Comparison of ENCODE assay signal across 8 cellular contexts in genomic region chr12:106303202-106303820, GRCh38.
DNase-seq lines count a peak whose midpoint lies in the region; ATAC-seq and TF ChIP-seq lines count a peak whose summit lies in the region.

No MANE protein-coding gene starts in this region.

- peak overlapping the region; percentile 100 for H3K27ac Mint-ChIP-seq in activated T-cell treated with anti-CD3 and anti-CD28 coated beads, Interleukin-2, amount 50 U/mL, for 24 hours

- TF ChIP-seq POLR2A in erythroblast (IDR thresholded peaks at IDR 0.05; ENCODE audit: low read length), result peak; percentile 11

- peak; percentile 43 for ATAC-seq in HG03354 (IDR thresholded peaks at IDR 0.05; ENCODE audit: poor library complexity, severe bottlenecking, unreplicated experiment)

- peaks cover 62% of the 10 kb centered on the region for H3K4me1 Mint-ChIP-seq in activated T-cell treated with anti-CD3 and anti-CD28 coated beads, Interleukin-2, amount 50 U/mL, for 24 hours (ENCODE audit: low read depth)

- peak overlapping the region; percentile 88 for H3K4me3 ChIP-seq in OCI-LY3 (ENCODE audit: low read length)
- peak overlapping the region; percentile 91 for H3K4me3 ChIP-seq in mucosa of stomach (ENCODE audit: low read length)

- no peaks in the 10 kb centered on the region for H3K9me3 Mint-ChIP-seq in activated T-cell treated with anti-CD3 and anti-CD28 coated beads, Interleukin-2, amount 50 U/mL, for 24 hours

- H3K36me3 Mint-ChIP-seq in activated T-cell treated with anti-CD3 and anti-CD28 coated beads, Interleukin-2, amount 50 U/mL, for 24 hours (ENCODE audit: low read depth), result peaks cover 2% of the 10 kb centered on the region

- DNase-seq in GDM1 (lab: John Stamatoyannopoulos, UW), result peak; percentile 39
- DNase-seq in activated T-cell treated with anti-CD3 and anti-CD28 coated beads, Interleukin-2, amount 50 U/mL, for 24 hours, result peak; percentile 78
- DNase-seq in erythroblast (lab: John Stamatoyannopoulos, UW), result peak; percentile 74 to 85
- DNase-seq in stimulated activated CD8-positive, alpha-beta memory T cell treated with anti-CD3 and anti-CD28 coated beads, Interleukin-4, amount 100 ng/mL, for 4 hours (ENCODE audit: low read depth in 2 of 2, low spot score in 1 of 2), result peak; percentile 37 to 46
- DNase-seq in NCI-H128 (lab: John Stamatoyannopoulos, UW; ENCODE audit: unreplicated experiment), result no peak

- H3K4me2 ChIP-seq in OCI-LY3 (ENCODE audit: low read length), result peak overlapping the region; percentile 83

- no peaks in the 10 kb centered on the region for H3K9me3 ChIP-seq in OCI-LY3 (ENCODE audit: insufficient read depth, low read length)
- H3K9me3 ChIP-seq in mucosa of stomach (ENCODE audit: control insufficient read depth, low read length), result no peaks in the 10 kb centered on the region

- no peaks in the 10 kb centered on the region for H3K79me2 ChIP-seq in OCI-LY3 (ENCODE audit: low read length)

- no peak; the same call in 1 of the 2 replicates for TF ChIP-seq CTCF in OCI-LY3 (IDR thresholded peaks at IDR 0.05; ENCODE audit: low read depth, low read length)

- no peaks in the 10 kb centered on the region for H3K36me3 ChIP-seq in OCI-LY3 (replicated peaks; ENCODE audit: low read depth, low read length)
- H3K36me3 ChIP-seq in mucosa of stomach (ENCODE audit: control insufficient read depth, insufficient read depth, low read length), result no peaks in the 10 kb centered on the region

- peak overlapping the region; percentile 82 for H2AFZ ChIP-seq in OCI-LY3 (ENCODE audit: low read depth, low read length)

- H3K9ac ChIP-seq in OCI-LY3 (ENCODE audit: low read length) (peak overlapping the region; percentile 61; the same call in 1 of the 2 replicates), mucosa of stomach (ENCODE audit: low read length) (peak overlapping the region; percentile 98)

- H3K4me1 ChIP-seq in OCI-LY3 (ENCODE audit: low read length) (peaks cover 15% of the 10 kb centered on the region), mucosa of stomach (ENCODE audit: control insufficient read depth, insufficient read depth, low read length) (peaks cover 38% of the 10 kb centered on the region)

- H3K27me3 ChIP-seq in OCI-LY3 (ENCODE audit: low read depth, low read length) (no peaks in the 10 kb centered on the region), mucosa of stomach (ENCODE audit: control insufficient read depth, insufficient read depth, low read length) (no peaks in the 10 kb centered on the region)

- peak overlapping the region; percentile 89 for H3K4me3 Mint-ChIP-seq in activated T-cell treated with anti-CD3 and anti-CD28 coated beads, Interleukin-2, amount 50 U/mL, for 24 hours

- H3K27me3 Mint-ChIP-seq in activated T-cell treated with anti-CD3 and anti-CD28 coated beads, Interleukin-2, amount 50 U/mL, for 24 hours, result no peaks in the 10 kb centered on the region

- no peaks in the 10 kb centered on the region for H4K20me1 ChIP-seq in OCI-LY3 (ENCODE audit: insufficient read depth, low read length)

- no peak overlapping the region for H3K27ac ChIP-seq in OCI-LY3 (ENCODE audit: low read length)
